In the genomic region with DNA sequence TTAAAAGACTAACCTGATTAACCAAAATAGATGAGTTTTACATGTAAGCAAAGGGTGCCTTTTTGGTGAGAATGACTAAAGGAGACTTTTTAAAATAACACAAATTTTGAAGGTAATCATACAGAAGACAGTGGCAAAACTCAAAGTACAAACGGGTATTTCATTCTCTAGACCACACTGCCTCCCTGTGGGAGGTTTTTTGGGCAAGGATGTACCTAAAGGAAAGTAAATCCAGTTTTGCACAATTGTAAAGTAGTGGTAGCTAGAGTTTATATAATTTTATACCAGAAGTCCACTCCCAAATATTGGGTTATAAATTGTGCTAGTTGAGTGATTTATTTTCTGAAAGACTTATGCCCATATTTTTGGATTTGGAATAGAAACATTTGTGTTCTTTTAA, we compare ENCODE assay signal across 1 cellular context.
TF ChIP-seq lines count a peak whose summit lies in the region.

No MANE protein-coding gene starts in this region.

TF ChIP-seq in GM12878, 131 proteins besides CTCF, POLR2A, EP300 and RAD21 (continued from another document):
- TF ChIP-seq, protein P1, sequence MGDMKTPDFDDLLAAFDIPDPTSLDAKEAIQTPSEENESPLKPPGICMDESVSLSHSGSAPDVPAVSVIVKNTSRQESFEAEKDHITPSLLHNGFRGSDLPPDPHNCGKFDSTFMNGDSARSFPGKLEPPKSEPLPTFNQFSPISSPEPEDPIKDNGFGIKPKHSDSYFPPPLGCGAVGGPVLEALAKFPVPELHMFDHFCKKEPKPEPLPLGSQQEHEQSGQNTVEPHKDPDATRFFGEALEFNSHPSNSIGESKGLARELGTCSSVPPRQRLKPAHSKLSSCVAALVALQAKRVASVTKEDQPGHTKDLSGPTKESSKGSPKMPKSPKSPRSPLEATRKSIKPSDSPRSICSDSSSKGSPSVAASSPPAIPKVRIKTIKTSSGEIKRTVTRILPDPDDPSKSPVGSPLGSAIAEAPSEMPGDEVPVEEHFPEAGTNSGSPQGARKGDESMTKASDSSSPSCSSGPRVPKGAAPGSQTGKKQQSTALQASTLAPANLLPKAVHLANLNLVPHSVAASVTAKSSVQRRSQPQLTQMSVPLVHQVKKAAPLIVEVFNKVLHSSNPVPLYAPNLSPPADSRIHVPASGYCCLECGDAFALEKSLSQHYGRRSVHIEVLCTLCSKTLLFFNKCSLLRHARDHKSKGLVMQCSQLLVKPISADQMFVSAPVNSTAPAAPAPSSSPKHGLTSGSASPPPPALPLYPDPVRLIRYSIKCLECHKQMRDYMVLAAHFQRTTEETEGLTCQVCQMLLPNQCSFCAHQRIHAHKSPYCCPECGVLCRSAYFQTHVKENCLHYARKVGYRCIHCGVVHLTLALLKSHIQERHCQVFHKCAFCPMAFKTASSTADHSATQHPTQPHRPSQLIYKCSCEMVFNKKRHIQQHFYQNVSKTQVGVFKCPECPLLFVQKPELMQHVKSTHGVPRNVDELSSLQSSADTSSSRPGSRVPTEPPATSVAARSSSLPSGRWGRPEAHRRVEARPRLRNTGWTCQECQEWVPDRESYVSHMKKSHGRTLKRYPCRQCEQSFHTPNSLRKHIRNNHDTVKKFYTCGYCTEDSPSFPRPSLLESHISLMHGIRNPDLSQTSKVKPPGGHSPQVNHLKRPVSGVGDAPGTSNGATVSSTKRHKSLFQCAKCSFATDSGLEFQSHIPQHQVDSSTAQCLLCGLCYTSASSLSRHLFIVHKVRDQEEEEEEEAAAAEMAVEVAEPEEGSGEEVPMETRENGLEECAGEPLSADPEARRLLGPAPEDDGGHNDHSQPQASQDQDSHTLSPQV (IDR thresholded peaks at IDR 0.05): no peak
- TF ChIP-seq NR2C1 (IDR thresholded peaks at IDR 0.05) (no peak), NFYA (IDR thresholded peaks at IDR 0.05; ENCODE audit: borderline replicate concordance, low read depth, low read length) (no peak), NFIC (IDR thresholded peaks at IDR 0.05; ENCODE audit: low read depth, low read length) (no peak), POU2F2 (IDR thresholded peaks at IDR 0.05; ENCODE audit: borderline replicate concordance, low read depth, low read length) (no peak), LARP7 (IDR thresholded peaks at IDR 0.05) (no peak), IRF4 (IDR thresholded peaks at IDR 0.05; ENCODE audit: low read depth, low read length) (no peak), TCF3 (IDR thresholded peaks at IDR 0.05; ENCODE audit: borderline replicate concordance, insufficient read depth, low read depth, low read length) (no peak)
- TF ChIP-seq, protein P2, sequence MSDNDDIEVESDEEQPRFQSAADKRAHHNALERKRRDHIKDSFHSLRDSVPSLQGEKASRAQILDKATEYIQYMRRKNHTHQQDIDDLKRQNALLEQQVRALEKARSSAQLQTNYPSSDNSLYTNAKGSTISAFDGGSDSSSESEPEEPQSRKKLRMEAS (IDR thresholded peaks at IDR 0.05; ENCODE audit: low read depth, low read length): no peak
- TF ChIP-seq, protein P3, sequence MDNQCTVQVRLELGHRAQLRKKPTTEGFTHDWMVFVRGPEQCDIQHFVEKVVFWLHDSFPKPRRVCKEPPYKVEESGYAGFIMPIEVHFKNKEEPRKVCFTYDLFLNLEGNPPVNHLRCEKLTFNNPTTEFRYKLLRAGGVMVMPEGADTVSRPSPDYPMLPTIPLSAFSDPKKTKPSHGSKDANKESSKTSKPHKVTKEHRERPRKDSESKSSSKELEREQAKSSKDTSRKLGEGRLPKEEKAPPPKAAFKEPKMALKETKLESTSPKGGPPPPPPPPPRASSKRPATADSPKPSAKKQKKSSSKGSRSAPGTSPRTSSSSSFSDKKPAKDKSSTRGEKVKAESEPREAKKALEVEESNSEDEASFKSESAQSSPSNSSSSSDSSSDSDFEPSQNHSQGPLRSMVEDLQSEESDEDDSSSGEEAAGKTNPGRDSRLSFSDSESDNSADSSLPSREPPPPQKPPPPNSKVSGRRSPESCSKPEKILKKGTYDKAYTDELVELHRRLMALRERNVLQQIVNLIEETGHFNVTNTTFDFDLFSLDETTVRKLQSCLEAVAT (IDR thresholded peaks at IDR 0.05): no peak
- TF ChIP-seq, protein P4, sequence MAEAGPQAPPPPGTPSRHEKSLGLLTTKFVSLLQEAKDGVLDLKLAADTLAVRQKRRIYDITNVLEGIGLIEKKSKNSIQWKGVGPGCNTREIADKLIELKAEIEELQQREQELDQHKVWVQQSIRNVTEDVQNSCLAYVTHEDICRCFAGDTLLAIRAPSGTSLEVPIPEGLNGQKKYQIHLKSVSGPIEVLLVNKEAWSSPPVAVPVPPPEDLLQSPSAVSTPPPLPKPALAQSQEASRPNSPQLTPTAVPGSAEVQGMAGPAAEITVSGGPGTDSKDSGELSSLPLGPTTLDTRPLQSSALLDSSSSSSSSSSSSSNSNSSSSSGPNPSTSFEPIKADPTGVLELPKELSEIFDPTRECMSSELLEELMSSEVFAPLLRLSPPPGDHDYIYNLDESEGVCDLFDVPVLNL (IDR thresholded peaks at IDR 0.05; ENCODE audit: low read depth, low read length): no peak
